ENCODE assay signal across 23 cellular contexts in the genomic region with DNA sequence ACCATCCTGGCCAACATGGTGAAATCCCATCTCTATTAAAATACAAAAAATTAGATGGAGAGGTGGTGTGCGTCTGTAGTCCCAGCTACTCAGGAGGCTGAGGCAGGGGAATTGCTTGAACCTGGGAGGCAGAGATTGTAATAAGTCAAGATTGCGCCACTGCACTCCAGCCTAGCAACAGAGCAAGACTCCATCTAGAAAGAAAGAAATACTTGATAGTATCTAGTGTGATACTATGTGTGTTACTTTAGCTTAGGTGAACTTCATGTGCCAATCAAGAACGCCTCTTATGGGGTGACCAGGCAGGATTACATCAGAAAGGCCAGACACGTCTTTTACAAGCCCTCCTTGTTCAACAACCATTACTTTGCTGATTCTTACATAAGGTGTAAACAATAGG.
"Had no signal": no experiment of that assay in that cellular context is flagged by ENCODE, and none has a peak within 500 bp of the region (broad histone marks: within the 10 kb centered on the region; RNA-seq: fewer than 3 reads in every experiment).

No MANE protein-coding gene starts in this region.

- H3K4me1 Mint-ChIP-seq: naive thymus-derived CD4-positive, alpha-beta T cell had no signal

- H3K4me3 ChIP-seq: colonic mucosa, esophagus squamous epithelium, gastrocnemius medialis, heart right ventricle, left lung, lower lobe of right lung had no signal

- H3K36me3 ChIP-seq: colonic mucosa, esophagus squamous epithelium, gastrocnemius medialis, heart right ventricle, left lung, lower lobe of right lung had no signal

- H3K27me3 ChIP-seq: colonic mucosa, esophagus squamous epithelium, gastrocnemius medialis, heart right ventricle, left lung had no signal

- H3K4me3 Mint-ChIP-seq: dendritic cell treated with granulocyte-macrophage colony-stimulating factor and Interleukin-4, amounts not matched to agents 40 ng/mL and 50 ng/mL, for 4 days; effector memory CD8-positive, alpha-beta T cell; endodermal cell; naive thymus-derived CD4-positive, alpha-beta T cell had no signal

- H3K4me1 ChIP-seq: colonic mucosa, esophagus squamous epithelium, gastrocnemius medialis, left lung, lower lobe of right lung had no signal

- H3K27ac ChIP-seq: colonic mucosa, epithelial cell of prostate, esophagus squamous epithelium, gastrocnemius medialis, heart right ventricle, left lung, lower lobe of right lung had no signal

- DNase-seq: colonic mucosa; cortex of kidney; effector CD8-positive, alpha-beta T cell; effector memory CD8-positive, alpha-beta T cell; endodermal cell; erythroblast; esophagus squamous epithelium; foreskin melanocyte; gastrocnemius medialis; glutamatergic neuron; head of caudate nucleus; heart right ventricle; hippocampal formation; left cardiac atrium; left lung; left ventricle myocardium superior; lower lobe of right lung; mesendoderm; midbrain; naive thymus-derived CD4-positive, alpha-beta T cell had no signal

- H3K36me3 Mint-ChIP-seq: naive thymus-derived CD4-positive, alpha-beta T cell had no signal

- H3K9me3 Mint-ChIP-seq: effector memory CD8-positive, alpha-beta T cell had no signal

- H3K27me3 Mint-ChIP-seq: dendritic cell treated with granulocyte-macrophage colony-stimulating factor and Interleukin-4, amounts not matched to agents 40 ng/mL and 50 ng/mL, for 4 days had no signal

- ATAC-seq: effector memory CD8-positive, alpha-beta T cell; esophagus mucosa; gastrocnemius medialis; heart right ventricle; left cardiac atrium; left lung; left ventricle myocardium superior; lower lobe of right lung; naive thymus-derived CD4-positive, alpha-beta T cell had no signal

- H3K9me3 ChIP-seq: colonic mucosa, gastrocnemius medialis, left lung, lower lobe of right lung had no signal

- H3K27ac Mint-ChIP-seq: dendritic cell treated with granulocyte-macrophage colony-stimulating factor and Interleukin-4, amounts not matched to agents 40 ng/mL and 50 ng/mL, for 4 days; effector memory CD8-positive, alpha-beta T cell; endodermal cell; naive thymus-derived CD4-positive, alpha-beta T cell had no signal
